Comparison of ENCODE assay signal across 23 cellular contexts in genomic region chr3:173761161-173761560, GRCh38.
"Had no signal": no experiment of that assay in that cellular context is flagged by ENCODE, and none has a peak within 500 bp of the region (broad histone marks: within the 10 kb centered on the region; RNA-seq: fewer than 3 reads in every experiment).

No MANE protein-coding gene starts in this region.

- H3K4me3 ChIP-seq: hepatocyte, left lung, neural progenitor cell, stomach, transverse colon, uterus had no signal

- H3K36me3 ChIP-seq: left lung, neural progenitor cell, stomach, transverse colon, uterus had no signal

- H3K9me3 ChIP-seq: left lung, stomach, transverse colon, uterus had no signal

- DNase-seq: activated CD8-positive, alpha-beta memory T cell treated with anti-CD3 and anti-CD28 coated beads, Interleukin-2, amount 50 U/mL, for 4 hours; activated naive CD4-positive, alpha-beta T cell treated with Interleukin-2 at 50 U/mL for 16 hours; activated naive CD8-positive, alpha-beta T cell treated with anti-CD3 and anti-CD28 coated beads for 36 hours; activated T-cell treated with anti-CD3 and anti-CD28 coated beads, Interleukin-2, amount 50 U/mL, for 4 hours; erythroblast; foreskin fibroblast; kidney glomerular epithelial cell; left lung; naive thymus-derived CD4-positive, alpha-beta T cell; posterior cingulate gyrus; small intestine; stomach; T-helper 9 cell; transverse colon; uterus had no signal

- FAIRE-seq: astrocyte, bronchial epithelial cell, endometrium, small intestine had no signal

- H3K9me3 Mint-ChIP-seq: activated naive CD8-positive, alpha-beta T cell treated with anti-CD3 and anti-CD28 coated beads for 36 hours; activated T-cell treated with anti-CD3 and anti-CD28 coated beads, Interleukin-2, amount 50 U/mL, for 4 hours; activated T-helper 2 cell treated with anti-CD3 and anti-CD28 coated beads, Interferon-gamma antibody, Interleukin-2, Interleukin-4, amounts not matched to agents 10 μg/mL and 5 μg/mL and 100 μg/mL, durations not matched to agents 14 hours and 24 hours and 36 hours had no signal

- H3K36me3 Mint-ChIP-seq: activated naive CD8-positive, alpha-beta T cell treated with anti-CD3 and anti-CD28 coated beads for 36 hours; naive thymus-derived CD4-positive, alpha-beta T cell; neural progenitor cell; stimulated activated memory B cell treated with anti-CD40 and anti-IgM and Interleukin-4, amounts not matched to agents 10 μg/mL and 1 μg/mL and 100 μg/mL, for 72 hours had no signal

- H3K27me3 Mint-ChIP-seq: naive thymus-derived CD4-positive, alpha-beta T cell; stimulated activated memory B cell treated with anti-CD40 and anti-IgM and Interleukin-4, amounts not matched to agents 10 μg/mL and 1 μg/mL and 100 μg/mL, for 72 hours had no signal

- H3K4me3 Mint-ChIP-seq: activated naive CD8-positive, alpha-beta T cell treated with anti-CD3 and anti-CD28 coated beads for 36 hours; activated T-cell treated with anti-CD3 and anti-CD28 coated beads, Interleukin-2, amount 50 U/mL, for 4 hours; naive thymus-derived CD4-positive, alpha-beta T cell; neural progenitor cell; stimulated activated memory B cell treated with anti-CD40 and anti-IgM and Interleukin-4, amounts not matched to agents 10 μg/mL and 1 μg/mL and 100 μg/mL, for 72 hours had no signal

- ATAC-seq: activated T-cell treated with anti-CD3 and anti-CD28 coated beads, Interleukin-2, amount 50 U/mL, for 4 hours; left lung; naive thymus-derived CD4-positive, alpha-beta T cell; sciatic nerve; stimulated activated memory B cell treated with anti-CD40 and anti-IgM and Interleukin-4, amounts not matched to agents 10 μg/mL and 1 μg/mL and 100 μg/mL, for 72 hours had no signal

- H3K4me1 ChIP-seq: left lung, neural progenitor cell, stomach, transverse colon, uterus had no signal

- H3K27ac Mint-ChIP-seq: activated naive CD8-positive, alpha-beta T cell treated with anti-CD3 and anti-CD28 coated beads for 36 hours; activated T-helper 2 cell treated with anti-CD3 and anti-CD28 coated beads, Interferon-gamma antibody, Interleukin-2, Interleukin-4, amounts not matched to agents 10 μg/mL and 5 μg/mL and 100 μg/mL, durations not matched to agents 14 hours and 24 hours and 36 hours; naive thymus-derived CD4-positive, alpha-beta T cell; neural progenitor cell; stimulated activated memory B cell treated with anti-CD40 and anti-IgM and Interleukin-4, amounts not matched to agents 10 μg/mL and 1 μg/mL and 100 μg/mL, for 72 hours had no signal

- H3K4me1 Mint-ChIP-seq: activated naive CD8-positive, alpha-beta T cell treated with anti-CD3 and anti-CD28 coated beads for 36 hours; naive thymus-derived CD4-positive, alpha-beta T cell; stimulated activated memory B cell treated with anti-CD40 and anti-IgM and Interleukin-4, amounts not matched to agents 10 μg/mL and 1 μg/mL and 100 μg/mL, for 72 hours had no signal

- H3K27me3 ChIP-seq: hepatocyte, left lung, neural progenitor cell, stomach, transverse colon, uterus had no signal

- H3K27ac ChIP-seq: hepatocyte, left lung, neural progenitor cell, stomach, transverse colon, uterus had no signal
